ENCODE assay signal across 18 cellular contexts in the genomic region with DNA sequence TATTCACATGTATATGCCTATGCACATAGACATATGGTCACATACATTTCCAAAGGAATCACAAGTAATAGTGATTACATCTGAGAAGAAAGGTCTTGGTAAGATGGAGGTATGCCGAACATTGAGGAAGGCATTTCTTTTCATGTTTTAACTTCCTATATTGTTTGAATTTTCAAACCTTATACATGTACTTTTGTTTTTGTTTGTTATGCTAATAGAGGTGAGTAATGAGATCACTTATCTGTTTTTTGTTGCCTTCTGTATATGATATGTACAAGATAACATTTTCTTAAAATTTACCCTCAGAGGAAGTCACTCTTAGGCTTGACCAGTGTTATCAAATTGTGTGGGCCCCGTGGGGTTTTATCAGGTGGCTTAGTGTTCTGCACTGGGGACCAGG.
A peak's percentile ranks its signal among the peaks of the same experiment; 100 is the strongest.
DNase-seq lines count a peak whose midpoint lies in the region; ATAC-seq, FAIRE-seq and TF ChIP-seq lines count a peak whose summit lies in the region.
"Had no signal": no experiment of that assay in that cellular context is flagged by ENCODE, and none has a peak within 500 bp of the region (broad histone marks: within the 10 kb centered on the region; RNA-seq: fewer than 3 reads in every experiment).

No MANE protein-coding gene starts in this region.

- peaks cover 14% of the 10 kb centered on the region for H3K4me1 ChIP-seq in endothelial cell of umbilical vein (ENCODE audit: control insufficient read depth, extremely low read depth, insufficient read depth, low read length)
- peaks cover 10% of the 10 kb centered on the region for H3K4me1 ChIP-seq in osteoblast (ENCODE audit: insufficient read depth, low read length)

- H3K4me2 ChIP-seq in endothelial cell of umbilical vein (ENCODE audit: insufficient read depth, low read length) (peak overlapping the region; percentile 53), osteoblast (ENCODE audit: insufficient read depth, low read length) (no peak overlapping the region)

- DNase-seq in HFFc6 = no peak
- DNase-seq in endothelial cell of umbilical vein (ENCODE audit: low read depth, low spot score) = no peak
- DNase-seq in osteoblast (ENCODE audit: insufficient read length, low spot score, missing footprints) = peak; percentile 79
- no peak for DNase-seq in RWPE1 (ENCODE audit: low spot score)
- DNase-seq in activated CD4-positive, alpha-beta T cell treated with anti-CD3 and anti-CD28 coated beads, Interleukin-2, amount 10 ng/mL, durations not matched to agents 7 days and 5 days = no peak
- DNase-seq: C1 segment of cervical spinal cord; Calu3; CD4-positive, alpha-beta memory T cell; COR-L47; DMS53; DMS79 treated with DMSO at 0.1 percent for 48 hours; GF-D8; GOT3 had no signal

- intact Hi-C loops in endothelial cell of umbilical vein (cut with micrococcal nuclease) = loop anchor here (2.0 kb wide), 1 partner anchor 45 kb away; no protein-coding TSS in a partner anchor

- CTCF ChIA-PET in endothelial cell of umbilical vein (lab: Charles Lee) (no interaction called here), RWPE1 (lab: Yijun Ruan, JAX) (no interaction called here)
- CTCF ChIA-PET in activated CD4-positive, alpha-beta T cell treated with anti-CD3 and anti-CD28 coated beads, Interleukin-2, amount 10 ng/mL, durations not matched to agents 7 days and 5 days (lab: Charles Lee) = no interaction called here

- H3K27ac Mint-ChIP-seq in HFFc6 = peak overlapping the region; percentile 33; the same call in 1 of the 2 replicates
- no peak overlapping the region for H3K27ac Mint-ChIP-seq in activated CD4-positive, alpha-beta T cell treated with anti-CD3 and anti-CD28 coated beads, Interleukin-2, amount 10 ng/mL, durations not matched to agents 7 days and 5 days

- peaks cover 26% of the 10 kb centered on the region for H3K36me3 Mint-ChIP-seq in HFFc6 (ENCODE audit: low read depth)
- peaks cover 7% of the 10 kb centered on the region for H3K36me3 Mint-ChIP-seq in activated CD4-positive, alpha-beta T cell treated with anti-CD3 and anti-CD28 coated beads, Interleukin-2, amount 10 ng/mL, durations not matched to agents 7 days and 5 days (ENCODE audit: low read depth)

- no peak for TF ChIP-seq POLR2A in endothelial cell of umbilical vein (IDR thresholded peaks at IDR 0.05; ENCODE audit: low read depth, low read length)

- H3K27ac ChIP-seq in endothelial cell of umbilical vein (ENCODE audit: insufficient read depth, low read depth, low read length) (no peak overlapping the region), osteoblast (ENCODE audit: low read depth, low read length) (no peak overlapping the region), RWPE1 (no peak overlapping the region)

- no peaks in the 10 kb centered on the region for H3K27me3 Mint-ChIP-seq in HFFc6 (ENCODE audit: insufficient read depth)
- H3K27me3 Mint-ChIP-seq in activated CD4-positive, alpha-beta T cell treated with anti-CD3 and anti-CD28 coated beads, Interleukin-2, amount 10 ng/mL, durations not matched to agents 7 days and 5 days = no peaks in the 10 kb centered on the region
- H3K27me3 Mint-ChIP-seq: CD4-positive, alpha-beta memory T cell had no signal

- H3K4me1 Mint-ChIP-seq in HFFc6 (ENCODE audit: low read depth) = peaks cover 14% of the 10 kb centered on the region
- no peaks in the 10 kb centered on the region for H3K4me1 Mint-ChIP-seq in activated CD4-positive, alpha-beta T cell treated with anti-CD3 and anti-CD28 coated beads, Interleukin-2, amount 10 ng/mL, durations not matched to agents 7 days and 5 days

- H3K4me3 ChIP-seq in endothelial cell of umbilical vein (replicated peaks in 1 of 3; ENCODE audit: insufficient read depth in 1 of 3, low read depth in 1 of 3, low read length in 3 of 3) (no peak overlapping the region), osteoblast (ENCODE audit: insufficient read depth, low read length) (no peak overlapping the region)
- H3K4me3 ChIP-seq: HAP-1 had no signal

- TF ChIP-seq CTCF in HFFc6 (IDR thresholded peaks at IDR 0.05) (no peak), endothelial cell of umbilical vein (IDR thresholded peaks at IDR 0.05; ENCODE audit: extremely low read depth in 1 of 2, insufficient read depth in 1 of 2, low read depth in 1 of 2, low read length in 2 of 2) (no peak), osteoblast (IDR thresholded peaks at IDR 0.05; ENCODE audit: extremely low read depth, low read depth, low read length) (no peak), RWPE1 (conservative IDR thresholded peaks at IDR 0.05; ENCODE audit: low read depth) (no peak)

- no peaks in the 10 kb centered on the region for H4K20me1 ChIP-seq in endothelial cell of umbilical vein (replicated peaks; ENCODE audit: control insufficient read depth, extremely low read depth, insufficient read depth, low read length)
- H4K20me1 ChIP-seq in osteoblast (ENCODE audit: insufficient read depth, low read length) = peaks cover 8% of the 10 kb centered on the region

- FAIRE-seq in endothelial cell of umbilical vein (lab: Jason Lieb, UNC) = no peak
- FAIRE-seq: GM12891, GM18507, H54 had no signal

- peaks cover 7% of the 10 kb centered on the region; the same call in 1 of the 2 replicates for H3K9me3 Mint-ChIP-seq in HFFc6
- H3K9me3 Mint-ChIP-seq in activated CD4-positive, alpha-beta T cell treated with anti-CD3 and anti-CD28 coated beads, Interleukin-2, amount 10 ng/mL, durations not matched to agents 7 days and 5 days = peaks cover 5% of the 10 kb centered on the region

- H2AFZ ChIP-seq in endothelial cell of umbilical vein (ENCODE audit: low read depth, low read length) (no peak overlapping the region), osteoblast (ENCODE audit: low read length) (no peak overlapping the region)

- dilution Hi-C loops in endothelial cell of umbilical vein (cut with MboI; ENCODE audit: extremely low pct_ligation_motif_present, low sequenced_read_pairs) = no loop called here

- H3K36me3 ChIP-seq in endothelial cell of umbilical vein (ENCODE audit: control insufficient read depth in 2 of 2, extremely low read depth in 1 of 2, insufficient read depth in 2 of 2, low read length in 2 of 2) (no peaks in the 10 kb centered on the region), osteoblast (ENCODE audit: insufficient read depth, low read length) (no peaks in the 10 kb centered on the region)
- H3K36me3 ChIP-seq: HAP-1 had no signal

- no peak for ATAC-seq in GM21723 (IDR thresholded peaks at IDR 0.05; ENCODE audit: unreplicated experiment)

- H3K27me3 ChIP-seq in endothelial cell of umbilical vein (ENCODE audit: control insufficient read depth in 2 of 2, insufficient read depth in 2 of 2, low read length in 2 of 2) (no peaks in the 10 kb centered on the region), osteoblast (ENCODE audit: insufficient read depth, low read length) (no peaks in the 10 kb centered on the region)

- no TSS peak for BruUV-seq in endothelial cell of umbilical vein (replicated peaks; lab: Mats Ljungman, UMichigan)

- no peak overlapping the region for H3K4me3 Mint-ChIP-seq in HFFc6
- H3K4me3 Mint-ChIP-seq in activated CD4-positive, alpha-beta T cell treated with anti-CD3 and anti-CD28 coated beads, Interleukin-2, amount 10 ng/mL, durations not matched to agents 7 days and 5 days = no peak overlapping the region
- H3K4me3 Mint-ChIP-seq: CD4-positive, alpha-beta memory T cell had no signal

- no peaks in the 10 kb centered on the region for H3K79me2 ChIP-seq in endothelial cell of umbilical vein (ENCODE audit: control insufficient read depth, insufficient read depth, low read length)
- no peaks in the 10 kb centered on the region for H3K79me2 ChIP-seq in osteoblast (ENCODE audit: insufficient read depth, low read length)

- H3K9me3 ChIP-seq in endothelial cell of umbilical vein (replicated peaks; ENCODE audit: control insufficient read depth, insufficient read depth, low read length) = no peaks in the 10 kb centered on the region
- no peaks in the 10 kb centered on the region for H3K9me3 ChIP-seq in osteoblast (ENCODE audit: low read depth, low read length)
- H3K9me3 ChIP-seq: HAP-1 had no signal

- H3K9me1 ChIP-seq in endothelial cell of umbilical vein (replicated peaks; ENCODE audit: control insufficient read depth, extremely low read depth, insufficient read depth, low read length) = no peaks in the 10 kb centered on the region

- H3K9ac ChIP-seq in endothelial cell of umbilical vein (replicated peaks; ENCODE audit: extremely low read depth, insufficient read depth, low read length) = no peak overlapping the region

- POLR2A ChIA-PET in endothelial cell of umbilical vein (lab: Charles Lee) (no interaction called here), RWPE1 (lab: Yijun Ruan, JAX; ENCODE audit: low non-redundant PET) (no interaction called here)
- POLR2A ChIA-PET in activated CD4-positive, alpha-beta T cell treated with anti-CD3 and anti-CD28 coated beads, Interleukin-2, amount 10 ng/mL, durations not matched to agents 7 days and 5 days (lab: Charles Lee) = no interaction called here

TF ChIP-seq in endothelial cell of umbilical vein, 7 proteins besides CTCF, POLR2A, EP300 and RAD21:
- TF ChIP-seq FOS (IDR thresholded peaks at IDR 0.05; ENCODE audit: borderline replicate concordance, insufficient read depth, low read length) (no peak), GATA2 (IDR thresholded peaks at IDR 0.05; ENCODE audit: insufficient read depth, insufficient read length, low read depth, low read length) (no peak), MAX (IDR thresholded peaks at IDR 0.05; ENCODE audit: insufficient read depth, insufficient read length) (no peak), JUN (IDR thresholded peaks at IDR 0.05; ENCODE audit: borderline replicate concordance, insufficient read depth, insufficient read length, low read depth) (no peak), EZH2 (IDR thresholded peaks at IDR 0.05; ENCODE audit: borderline replicate concordance, low read depth, low read length, severe bottlenecking) (no peak), MYC (IDR thresholded peaks at IDR 0.05; ENCODE audit: low read depth, low read length) (no peak), POLR2AphosphoS5 (IDR thresholded peaks at IDR 0.05; ENCODE audit: insufficient read depth, low read depth, low read length) (no peak)
